ENCODE assay signal across 22 cellular contexts in the genomic region with DNA sequence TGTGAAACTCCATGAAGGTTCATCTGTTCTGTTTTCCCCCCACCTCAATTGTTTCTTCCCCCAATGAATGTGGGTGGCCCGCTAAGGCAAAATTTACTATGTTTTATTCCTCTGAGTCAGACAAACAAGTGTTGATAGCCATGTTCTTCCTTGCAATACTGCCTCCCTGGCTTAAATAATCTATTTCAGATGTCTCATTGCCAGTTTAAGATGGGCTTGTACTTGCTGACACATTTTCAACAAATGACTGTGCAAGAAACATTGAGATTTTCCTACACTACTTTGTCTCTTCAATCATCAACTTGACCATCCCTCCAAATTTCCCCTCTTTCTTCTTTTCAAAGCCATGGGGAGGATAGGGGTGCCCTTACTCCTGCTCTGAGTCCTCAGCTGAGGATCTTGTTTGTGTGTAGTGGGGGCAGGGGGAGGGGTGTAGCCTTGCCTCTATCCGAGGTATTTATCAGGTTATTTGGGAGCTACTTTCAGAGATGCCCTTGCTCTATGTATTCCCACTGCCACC.
"Had no signal": no experiment of that assay in that cellular context is flagged by ENCODE, and none has a peak within 500 bp of the region (broad histone marks: within the 10 kb centered on the region; RNA-seq: fewer than 3 reads in every experiment).

No MANE protein-coding gene starts in this region.

- H3K27ac ChIP-seq: ascending aorta, breast epithelium, tibial artery, vagina had no signal

- H3K36me3 Mint-ChIP-seq: natural killer cell treated with Interleukin-12 subunit alpha and Interleukin-12 subunit beta and Interleukin-15 and Interleukin-18, amount 100 ng/mL, for 72 hours; stimulated activated effector memory CD8-positive, alpha-beta T cell treated with anti-CD3 and anti-CD28 coated beads, Interleukin-12 subunit alpha, Interleukin-12 subunit beta, amount 100 ng/mL, for 72 hours had no signal

- H3K27me3 ChIP-seq: ascending aorta, breast epithelium, tibial artery, vagina had no signal

- H3K4me3 ChIP-seq: ascending aorta, breast epithelium, tibial artery, vagina had no signal

- H3K4me1 Mint-ChIP-seq: stimulated activated effector memory CD8-positive, alpha-beta T cell treated with anti-CD3 and anti-CD28 coated beads, Interleukin-12 subunit alpha, Interleukin-12 subunit beta, amount 100 ng/mL, for 72 hours had no signal

- H3K4me3 Mint-ChIP-seq: activated naive CD4-positive, alpha-beta T cell treated with anti-CD3 and anti-CD28 coated beads for 36 hours; activated naive CD8-positive, alpha-beta T cell treated with anti-CD3 and anti-CD28 coated beads, Interleukin-2, amount 50 U/mL, for 24 hours; dendritic cell treated with granulocyte-macrophage colony-stimulating factor and Interleukin-4, amounts not matched to agents 40 ng/mL and 50 ng/mL, for 4 days; natural killer cell treated with Interleukin-12 subunit alpha and Interleukin-12 subunit beta and Interleukin-15 and Interleukin-18, amount 100 ng/mL, for 72 hours; stimulated activated effector memory CD8-positive, alpha-beta T cell treated with anti-CD3 and anti-CD28 coated beads, Interleukin-12 subunit alpha, Interleukin-12 subunit beta, amount 100 ng/mL, for 72 hours had no signal

- H3K4me1 ChIP-seq: ascending aorta, tibial artery had no signal

- H3K27ac Mint-ChIP-seq: activated naive CD4-positive, alpha-beta T cell treated with anti-CD3 and anti-CD28 coated beads for 36 hours; activated naive CD8-positive, alpha-beta T cell treated with anti-CD3 and anti-CD28 coated beads, Interleukin-2, amount 50 U/mL, for 24 hours; activated T-helper 2 cell treated with anti-CD3 and anti-CD28 coated beads, Interferon-gamma antibody, Interleukin-2, Interleukin-4, amounts not matched to agents 10 μg/mL and 5 μg/mL and 100 μg/mL, durations not matched to agents 14 hours and 24 hours and 36 hours; natural killer cell treated with Interleukin-12 subunit alpha and Interleukin-12 subunit beta and Interleukin-15 and Interleukin-18, amount 100 ng/mL, for 72 hours; stimulated activated effector memory CD8-positive, alpha-beta T cell treated with anti-CD3 and anti-CD28 coated beads, Interleukin-12 subunit alpha, Interleukin-12 subunit beta, amount 100 ng/mL, for 72 hours had no signal

- H3K36me3 ChIP-seq: ascending aorta, breast epithelium, tibial artery, vagina had no signal

- H3K9me3 Mint-ChIP-seq: activated naive CD4-positive, alpha-beta T cell treated with anti-CD3 and anti-CD28 coated beads for 36 hours; activated naive CD8-positive, alpha-beta T cell treated with anti-CD3 and anti-CD28 coated beads, Interleukin-2, amount 50 U/mL, for 24 hours; activated T-helper 2 cell treated with anti-CD3 and anti-CD28 coated beads, Interferon-gamma antibody, Interleukin-2, Interleukin-4, amounts not matched to agents 10 μg/mL and 5 μg/mL and 100 μg/mL, durations not matched to agents 14 hours and 24 hours and 36 hours; dendritic cell treated with granulocyte-macrophage colony-stimulating factor and Interleukin-4, amounts not matched to agents 40 ng/mL and 50 ng/mL, for 4 days; natural killer cell treated with Interleukin-12 subunit alpha and Interleukin-12 subunit beta and Interleukin-15 and Interleukin-18, amount 100 ng/mL, for 72 hours; stimulated activated effector memory CD8-positive, alpha-beta T cell treated with anti-CD3 and anti-CD28 coated beads, Interleukin-12 subunit alpha, Interleukin-12 subunit beta, amount 100 ng/mL, for 72 hours had no signal

- ATAC-seq: activated naive CD8-positive, alpha-beta T cell treated with anti-CD3 and anti-CD28 coated beads, Interleukin-2, amount 50 U/mL, for 24 hours; natural killer cell treated with Interleukin-12 subunit alpha and Interleukin-12 subunit beta and Interleukin-15 and Interleukin-18, amount 100 ng/mL, for 72 hours; stimulated activated effector memory CD8-positive, alpha-beta T cell treated with anti-CD3 and anti-CD28 coated beads, Interleukin-12 subunit alpha, Interleukin-12 subunit beta, amount 100 ng/mL, for 72 hours had no signal

- H3K27me3 Mint-ChIP-seq: activated naive CD8-positive, alpha-beta T cell treated with anti-CD3 and anti-CD28 coated beads, Interleukin-2, amount 50 U/mL, for 24 hours; dendritic cell treated with granulocyte-macrophage colony-stimulating factor and Interleukin-4, amounts not matched to agents 40 ng/mL and 50 ng/mL, for 4 days had no signal

- H3K9me3 ChIP-seq: ascending aorta, breast epithelium, tibial artery, vagina had no signal

- DNase-seq: activated CD4-positive, alpha-beta T cell treated with anti-CD3 and anti-CD28 coated beads for 1 hour; activated CD4-positive, alpha-beta T cell treated with anti-CD3 and anti-CD28 coated beads, Interleukin-2, amount 50 U/mL, for 4 hours; activated naive CD4-positive, alpha-beta T cell treated with anti-CD3 and anti-CD28 coated beads for 36 hours; activated naive CD8-positive, alpha-beta T cell treated with anti-CD3 and anti-CD28 coated beads, Interleukin-2, amount 50 U/mL, for 24 hours; cerebellar nuclear complex; hippocampal formation; kidney glomerular epithelial cell; left ventricle myocardium superior; mesenchymal stem cell; posterior cingulate gyrus; retina; stimulated activated CD4-positive, alpha-beta T cell treated with anti-CD3 and anti-CD28 coated beads, Interleukin-12 subunit alpha, Interleukin-12 subunit beta, amount 100 ng/mL, for 4 hours; stimulated activated CD4-positive, alpha-beta T cell treated with anti-CD3 and anti-CD28 coated beads, Interleukin-2, amount 100 ng/mL, for 24 hours; T1000; tibial artery had no signal
